Comparison of ENCODE assay signal across 17 cellular contexts in genomic region chr2:33181466-33181865, GRCh38.
"Had no signal": no experiment of that assay in that cellular context is flagged by ENCODE, and none has a peak within 500 bp of the region (broad histone marks: within the 10 kb centered on the region; RNA-seq: fewer than 3 reads in every experiment).

No MANE protein-coding gene starts in this region.

- H3K9me3 ChIP-seq: colonic mucosa, right atrium auricular region, sigmoid colon, thyroid gland, upper lobe of right lung, vagina had no signal

- H3K27ac ChIP-seq: colonic mucosa, right atrium auricular region, skin epidermis, thyroid gland, upper lobe of right lung, vagina had no signal

- H3K4me3 ChIP-seq: colonic mucosa, right atrium auricular region, sigmoid colon, skin epidermis, thyroid gland, upper lobe of right lung, vagina had no signal

- DNase-seq: colonic mucosa; effector CD4-positive, alpha-beta T cell; endodermal cell; foreskin melanocyte; head of caudate nucleus; hippocampal formation; left colon; naive thymus-derived CD4-positive, alpha-beta T cell; nephron progenitor cell; posterior cingulate gyrus; sigmoid colon; stimulated activated naive CD4-positive, alpha-beta T cell treated with Interleukin-2 at 50 U/mL for 16 hours; thyroid gland; upper lobe of right lung had no signal

- H3K4me1 ChIP-seq: colonic mucosa, thyroid gland, upper lobe of right lung, vagina had no signal

- H3K27me3 ChIP-seq: colonic mucosa, right atrium auricular region, sigmoid colon, thyroid gland, upper lobe of right lung, vagina had no signal

- H3K36me3 ChIP-seq: colonic mucosa, right atrium auricular region, sigmoid colon, thyroid gland, upper lobe of right lung had no signal
